In the genomic region with DNA sequence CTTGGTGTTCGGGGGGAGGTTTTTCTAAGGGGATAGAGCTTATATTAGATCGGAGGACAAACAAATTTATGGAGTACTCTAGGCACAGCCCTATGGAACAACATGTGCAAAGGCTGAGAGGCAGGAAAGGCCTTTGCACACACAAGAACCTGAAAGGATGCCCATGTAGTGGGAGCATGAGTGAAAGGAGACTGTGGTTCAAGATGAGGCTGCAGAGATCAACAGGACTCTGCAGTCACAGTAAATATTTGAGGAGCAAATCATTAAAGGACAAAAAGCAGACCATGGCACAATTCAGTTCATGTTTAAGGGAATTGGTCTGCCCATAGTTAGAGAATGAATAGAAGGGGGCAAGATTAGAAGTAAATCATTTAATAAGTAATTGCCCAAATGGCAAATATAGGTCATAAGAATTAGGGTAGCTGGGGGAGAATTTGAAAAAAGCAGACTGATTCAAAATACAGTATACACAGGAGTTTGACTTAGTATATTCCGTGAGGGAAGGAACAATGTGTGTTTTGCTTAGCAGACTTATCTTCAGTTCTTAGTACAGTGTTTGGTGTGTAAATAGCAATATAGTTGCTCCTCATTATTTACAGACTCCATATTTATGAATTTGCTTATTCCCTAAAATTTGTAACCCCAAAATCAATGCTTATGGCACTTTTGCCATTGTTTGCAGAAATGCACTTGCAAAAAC, we compare ENCODE assay signal across 29 cellular contexts.
"Had no signal": no experiment of that assay in that cellular context is flagged by ENCODE, and none has a peak within 500 bp of the region (broad histone marks: within the 10 kb centered on the region; RNA-seq: fewer than 3 reads in every experiment).

No MANE protein-coding gene starts in this region.

- DNase-seq: activated CD4-positive, alpha-beta memory T cell treated with anti-CD3 and anti-CD28 coated beads for 36 hours; activated CD4-positive, alpha-beta T cell treated with anti-CD3 and anti-CD28 coated beads for 36 hours; activated CD4-positive, alpha-beta T cell treated with anti-CD3 and anti-CD28 coated beads, Interleukin-2, amount 10 ng/mL, durations not matched to agents 24 days and 14 days; activated CD4-positive, CD25-positive, alpha-beta regulatory T cell; activated CD4-positive, CD25-positive, alpha-beta regulatory T cell treated with anti-CD3 and anti-CD28 coated beads, Interleukin-2, amount 50 U/mL, for 72 hours; activated CD8-positive, alpha-beta memory T cell treated with anti-CD3 and anti-CD28 coated beads, Interleukin-2, amount 10 ng/mL, durations not matched to agents 7 days and 5 days; activated CD8-positive, alpha-beta memory T cell treated with anti-CD3 and anti-CD28 coated beads, Interleukin-2, amount 50 U/mL, for 4 hours; activated CD8-positive, alpha-beta T cell treated with anti-CD3 and anti-CD28 coated beads, Interleukin-2, amount 10 ng/mL, durations not matched to agents 7 days and 5 days; activated effector memory CD4-positive, alpha-beta T cell treated with anti-CD3 and anti-CD28 coated beads, Interleukin-2, amount 50 U/mL, for 16 hours; activated naive CD4-positive, alpha-beta T cell treated with anti-CD3 and anti-CD28 coated beads for 36 hours; activated naive CD8-positive, alpha-beta T cell treated with anti-CD3 and anti-CD28 coated beads for 36 hours; activated T-cell treated with anti-CD3 and anti-CD28 coated beads, Interleukin-2, amount 50 U/mL, for 1 hour; activated T-cell treated with anti-CD3 and anti-CD28 coated beads, Interleukin-2, amount 50 U/mL, for 48 hours; central memory CD4-positive, alpha-beta T cell; cerebellar nuclear complex; colonic mucosa; effector CD8-positive, alpha-beta T cell; esophagus squamous epithelium; foreskin melanocyte; T-helper 1 cell; T-helper 17 cell; T1000 had no signal

- H3K36me3 ChIP-seq: ascending aorta, breast epithelium, cardiac muscle cell, colonic mucosa, esophagus squamous epithelium, gastroesophageal sphincter had no signal

- H3K27me3 ChIP-seq: ascending aorta, breast epithelium, cardiac muscle cell, colonic mucosa, esophagus squamous epithelium, gastroesophageal sphincter had no signal

- ATAC-seq: activated CD4-positive, alpha-beta T cell treated with anti-CD3 and anti-CD28 coated beads for 36 hours; activated CD8-positive, alpha-beta memory T cell treated with anti-CD3 and anti-CD28 coated beads, Interleukin-2, amount 10 ng/mL, durations not matched to agents 7 days and 5 days; activated CD8-positive, alpha-beta T cell treated with anti-CD3 and anti-CD28 coated beads, Interleukin-2, amount 10 ng/mL, durations not matched to agents 7 days and 5 days; gastroesophageal sphincter; T-helper 17 cell had no signal

- H3K9me3 ChIP-seq: ascending aorta, breast epithelium, colonic mucosa, esophagus squamous epithelium, gastroesophageal sphincter had no signal

- H3K27ac ChIP-seq: ascending aorta, breast epithelium, cardiac muscle cell, colonic mucosa, epithelial cell of prostate, esophagus squamous epithelium, gastroesophageal sphincter had no signal

- H3K4me1 ChIP-seq: ascending aorta, breast epithelium, colonic mucosa, esophagus squamous epithelium, gastroesophageal sphincter had no signal

- FAIRE-seq: endometrium, endothelial cell of umbilical vein had no signal

- H3K4me3 ChIP-seq: ascending aorta, breast epithelium, cardiac muscle cell, colonic mucosa, esophagus squamous epithelium, gastroesophageal sphincter had no signal
